ENCODE assay signal across 16 cellular contexts in the genomic region with DNA sequence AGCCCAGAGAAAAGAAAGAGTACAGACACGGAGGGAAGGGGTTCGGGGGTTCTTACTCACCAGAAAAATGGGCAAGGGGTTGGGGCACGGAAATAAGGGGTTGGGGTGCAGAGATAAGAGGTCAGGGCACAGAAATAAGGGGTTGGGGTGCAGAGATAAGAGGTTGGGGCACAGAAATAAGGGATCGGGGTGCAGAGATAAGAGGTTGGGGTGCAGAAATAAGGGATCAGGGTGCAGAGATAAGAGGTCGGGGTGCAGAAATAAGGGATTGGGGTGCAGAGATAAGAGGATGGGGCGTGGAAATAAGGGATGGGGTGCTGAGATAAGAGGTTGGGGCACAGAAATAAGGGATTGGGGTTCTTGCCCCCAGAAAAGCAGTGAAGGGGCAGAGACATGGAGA. TPM values are rescaled to one million over a fixed set of nuclear protein-coding genes. Genes with fewer than 3 reads are reported as not detected.
"Had no signal": no experiment of that assay in that cellular context is flagged by ENCODE, and none has a peak within 500 bp of the region (broad histone marks: within the 10 kb centered on the region; RNA-seq: fewer than 3 reads in every experiment).

No MANE protein-coding gene starts in this region.

RNA-seq across cellular contexts. Expression of a gene that starts 10.2 kb away (rescaled TPM):
- total RNA-seq: stomach, subcutaneous adipose tissue, suprapubic skin, temporal lobe, thoracic aorta, thyroid gland, tibial nerve, transverse colon, upper lobe of left lung, upper lobe of right lung, ureter, urinary bladder, uterus, vagina had no signal
- polyA plus RNA-seq: stomach, thymus, urinary bladder had no signal

RNA-seq across cellular contexts. Expression of a gene that starts 26.7 kb away (rescaled TPM):
- total RNA-seq: subcutaneous adipose tissue, suprapubic skin, temporal lobe, thoracic aorta, thyroid gland, tibial nerve, transverse colon, upper lobe of left lung, upper lobe of right lung, ureter, urinary bladder, uterus, vagina had no signal
- polyA plus RNA-seq: stomach, thymus, urinary bladder had no signal

RNA-seq across cellular contexts. Expression of a gene that starts 35.7 kb away (rescaled TPM):
- total RNA-seq: stomach, subcutaneous adipose tissue, suprapubic skin, temporal lobe, testis, thoracic aorta, thyroid gland, tibial nerve, transverse colon, upper lobe of left lung, upper lobe of right lung, ureter, urinary bladder, uterus, vagina had no signal
- polyA plus RNA-seq: stomach, thymus, urinary bladder had no signal
